In the genomic region with DNA sequence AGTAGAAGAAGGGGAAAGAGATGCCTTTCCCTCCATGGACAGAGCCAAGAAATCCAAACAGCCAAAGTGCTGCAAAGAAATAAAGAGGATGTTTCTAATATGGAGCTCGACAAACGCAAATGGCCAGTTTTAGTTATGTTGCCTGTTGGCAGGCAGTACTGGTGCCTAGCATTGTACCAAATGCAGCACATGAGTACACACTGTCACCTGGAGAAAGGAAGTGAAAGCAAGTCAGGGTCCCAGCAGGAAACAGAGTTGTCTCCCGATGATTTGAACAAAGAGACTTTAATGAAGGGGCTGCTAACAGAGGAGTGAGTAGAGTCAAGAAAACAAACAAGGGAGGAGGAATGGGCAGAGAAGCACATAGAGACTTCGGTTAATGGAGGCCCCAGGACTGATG, we compare ENCODE assay signal across 24 cellular contexts.
"Had no signal": no experiment of that assay in that cellular context is flagged by ENCODE, and none has a peak within 500 bp of the region (broad histone marks: within the 10 kb centered on the region; RNA-seq: fewer than 3 reads in every experiment).

No MANE protein-coding gene starts in this region.

- H3K9me3 Mint-ChIP-seq: endodermal cell had no signal

- H3K27me3 ChIP-seq: foreskin keratinocyte, pancreas, tibial artery, upper lobe of left lung, uterus had no signal

- H3K4me3 ChIP-seq: coronary artery, mucosa of descending colon, pancreas, smooth muscle cell, tibial artery, upper lobe of left lung, uterus had no signal

- H3K4me3 Mint-ChIP-seq: endodermal cell; natural killer cell; neural crest cell; stimulated activated naive CD8-positive, alpha-beta T cell treated with anti-CD3 and anti-CD28 coated beads, Interleukin-15, Interleukin-2, amounts not matched to agents 100 ng/mL and 50 ng/mL, for 24 hours had no signal

- H3K4me2 ChIP-seq: smooth muscle cell had no signal

- H3K36me3 ChIP-seq: pancreas, tibial artery, upper lobe of left lung, uterus had no signal

- H3K27ac Mint-ChIP-seq: endodermal cell; natural killer cell; progenitor cell of endocrine pancreas; stimulated activated naive CD8-positive, alpha-beta T cell treated with anti-CD3 and anti-CD28 coated beads, Interleukin-15, Interleukin-2, amounts not matched to agents 100 ng/mL and 50 ng/mL, for 24 hours had no signal

- H3K36me3 Mint-ChIP-seq: natural killer cell had no signal

- FAIRE-seq: endothelial cell of umbilical vein, islet of Langerhans, pancreas had no signal

- H3K27ac ChIP-seq: coronary artery, foreskin keratinocyte, pancreas, tibial artery, upper lobe of left lung, uterus had no signal

- H3K4me1 ChIP-seq: foreskin keratinocyte, pancreas, tibial artery, upper lobe of left lung, uterus had no signal

- H3K9me3 ChIP-seq: mucosa of descending colon, pancreas, tibial artery, upper lobe of left lung, uterus had no signal

- ATAC-seq: foreskin keratinocyte, mucosa of descending colon, natural killer cell, pancreas, right cardiac atrium had no signal

- DNase-seq: effector CD4-positive, alpha-beta T cell; endodermal cell; erythroblast; foreskin keratinocyte; head of caudate nucleus; hypothalamus; kidney glomerular epithelial cell; mammary epithelial cell; mucosa of descending colon; natural killer cell; occipital lobe; pancreas; right cardiac atrium; stimulated activated CD4-positive, alpha-beta T cell treated with anti-CD3 and anti-CD28 coated beads, Interleukin-2, amount 100 ng/mL, for 48 hours; tibial artery; upper lobe of left lung; uterus had no signal

- H3K4me1 Mint-ChIP-seq: endodermal cell, natural killer cell had no signal
